In genomic region chr2:145752091-145752806, GRCh38 we compare ENCODE assay signal across 8 cellular contexts.
DNase-seq lines count a peak whose midpoint lies in the region; ATAC-seq and TF ChIP-seq lines count a peak whose summit lies in the region.

No MANE protein-coding gene starts in this region.

- H3K9me3 ChIP-seq in BLaER1: no peaks in the 10 kb centered on the region

- H3K27ac ChIP-seq in BLaER1 (peak overlapping the region; percentile 10; the same call in 1 of the 2 replicates), brain microvascular endothelial cell (peak overlapping the region; percentile 52)

- H3K36me3 ChIP-seq in BLaER1 (no peaks in the 10 kb centered on the region), brain microvascular endothelial cell (replicated peaks) (no peaks in the 10 kb centered on the region)

- DNase-seq in NCI-H524 treated with DMSO at 0.1 percent for 48 hours (lab: John Stamatoyannopoulos, UW) (peak; percentile 28), brain microvascular endothelial cell (peak; percentile 70), islet precursor cell (peak; percentile 61), stromal cell of bone marrow (ENCODE audit: low read depth) (peak; percentile 77), cortex of kidney (lab: John Stamatoyannopoulos, UW) (no peak)

- H3K4me1 ChIP-seq in BLaER1: peaks cover 38% of the 10 kb centered on the region

- no peaks in the 10 kb centered on the region for H3K27me3 ChIP-seq in BLaER1
- no peaks in the 10 kb centered on the region for H3K27me3 ChIP-seq in brain microvascular endothelial cell (replicated peaks)

- in situ Hi-C loops in brain microvascular endothelial cell (cut with HindIII; ENCODE audit: low pct_ligation_motif_present, low sequenced_read_pairs): loop anchor here (25.0 kb wide), 1 partner anchor 1240 kb away; the partner anchor contains the start of gene ZEB2

- peak; percentile 74 for TF ChIP-seq CTCF in brain microvascular endothelial cell (IDR thresholded peaks at IDR 0.05; ENCODE audit: low read depth, low read length, missing control alignments)

- ATAC-seq in GM19351 (IDR thresholded peaks at IDR 0.05; ENCODE audit: unreplicated experiment) (peak; percentile 27), HG03342 (IDR thresholded peaks at IDR 0.05; ENCODE audit: unreplicated experiment) (peak; percentile 35)

- no peak overlapping the region for H3K9ac ChIP-seq in BLaER1

- H4K20me1 ChIP-seq in BLaER1: no peaks in the 10 kb centered on the region

- H3K4me2 ChIP-seq in BLaER1: peak overlapping the region; percentile 71

- no peak overlapping the region for H3K4me3 ChIP-seq in BLaER1
- no peak overlapping the region for H3K4me3 ChIP-seq in brain microvascular endothelial cell (ENCODE audit: low read depth, low read length)
